In the genomic region with DNA sequence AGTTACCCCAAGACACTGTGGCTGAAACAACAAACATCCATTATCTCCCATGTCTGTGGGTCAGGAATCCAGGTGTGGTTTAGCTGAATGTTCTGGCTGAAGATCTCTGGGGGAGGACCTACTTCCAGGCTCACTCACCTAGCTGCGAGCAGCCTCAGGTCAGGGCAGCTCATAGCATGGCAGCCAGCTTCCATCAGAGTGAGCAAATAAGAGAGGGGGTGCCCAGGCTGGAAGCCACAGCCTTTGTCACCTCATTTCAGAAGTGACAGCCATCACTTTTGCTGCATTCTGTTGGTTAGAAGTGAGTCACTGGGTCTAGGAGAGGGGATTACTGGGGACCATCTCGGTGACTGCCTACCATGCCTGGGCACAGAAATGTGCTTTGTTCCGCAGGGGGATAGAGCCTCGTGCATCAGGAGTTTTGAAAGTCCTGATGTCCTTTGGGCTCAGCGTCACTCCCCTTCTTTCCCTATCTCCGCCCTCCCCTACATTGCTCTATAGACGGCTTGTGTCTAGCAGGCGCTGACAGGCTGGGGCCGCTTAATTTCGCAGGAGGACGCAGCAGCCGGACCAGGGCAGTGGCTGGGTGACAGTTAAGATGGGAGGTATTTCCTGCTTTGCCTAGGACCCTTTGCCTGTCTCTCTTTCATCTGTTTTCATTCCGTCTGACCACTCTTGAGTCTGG, we compare ENCODE assay signal across 1 cellular context.
TF ChIP-seq lines count a peak whose summit lies in the region.

No MANE protein-coding gene starts in this region.

TF ChIP-seq in GM23338, 12 proteins besides CTCF, POLR2A, EP300 and RAD21 (continued from another document):
- TF ChIP-seq CREB1 (CRISPR knock-in tag; IDR thresholded peaks at IDR 0.05; ENCODE audit: low read depth): no peak
- no peak for TF ChIP-seq EZH2phosphoT487 (IDR thresholded peaks at IDR 0.05; ENCODE audit: unreplicated experiment)
- TF ChIP-seq POLR2AphosphoS5 (IDR thresholded peaks at IDR 0.05; ENCODE audit: low read depth): no peak
- TF ChIP-seq ZNF114 (CRISPR knock-in tag; IDR thresholded peaks at IDR 0.05): no peak
